In genomic region chr10:27413387-27413786, GRCh38 we compare ENCODE assay signal across 2 cellular contexts.
TF ChIP-seq lines count a peak whose summit lies in the region.

No MANE protein-coding gene starts in this region.

TF ChIP-seq in GM23338, 12 proteins besides CTCF, POLR2A, EP300 and RAD21 (continued from another document):
- TF ChIP-seq, protein P1, sequence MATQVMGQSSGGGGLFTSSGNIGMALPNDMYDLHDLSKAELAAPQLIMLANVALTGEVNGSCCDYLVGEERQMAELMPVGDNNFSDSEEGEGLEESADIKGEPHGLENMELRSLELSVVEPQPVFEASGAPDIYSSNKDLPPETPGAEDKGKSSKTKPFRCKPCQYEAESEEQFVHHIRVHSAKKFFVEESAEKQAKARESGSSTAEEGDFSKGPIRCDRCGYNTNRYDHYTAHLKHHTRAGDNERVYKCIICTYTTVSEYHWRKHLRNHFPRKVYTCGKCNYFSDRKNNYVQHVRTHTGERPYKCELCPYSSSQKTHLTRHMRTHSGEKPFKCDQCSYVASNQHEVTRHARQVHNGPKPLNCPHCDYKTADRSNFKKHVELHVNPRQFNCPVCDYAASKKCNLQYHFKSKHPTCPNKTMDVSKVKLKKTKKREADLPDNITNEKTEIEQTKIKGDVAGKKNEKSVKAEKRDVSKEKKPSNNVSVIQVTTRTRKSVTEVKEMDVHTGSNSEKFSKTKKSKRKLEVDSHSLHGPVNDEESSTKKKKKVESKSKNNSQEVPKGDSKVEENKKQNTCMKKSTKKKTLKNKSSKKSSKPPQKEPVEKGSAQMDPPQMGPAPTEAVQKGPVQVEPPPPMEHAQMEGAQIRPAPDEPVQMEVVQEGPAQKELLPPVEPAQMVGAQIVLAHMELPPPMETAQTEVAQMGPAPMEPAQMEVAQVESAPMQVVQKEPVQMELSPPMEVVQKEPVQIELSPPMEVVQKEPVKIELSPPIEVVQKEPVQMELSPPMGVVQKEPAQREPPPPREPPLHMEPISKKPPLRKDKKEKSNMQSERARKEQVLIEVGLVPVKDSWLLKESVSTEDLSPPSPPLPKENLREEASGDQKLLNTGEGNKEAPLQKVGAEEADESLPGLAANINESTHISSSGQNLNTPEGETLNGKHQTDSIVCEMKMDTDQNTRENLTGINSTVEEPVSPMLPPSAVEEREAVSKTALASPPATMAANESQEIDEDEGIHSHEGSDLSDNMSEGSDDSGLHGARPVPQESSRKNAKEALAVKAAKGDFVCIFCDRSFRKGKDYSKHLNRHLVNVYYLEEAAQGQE (IDR thresholded peaks at IDR 0.05; ENCODE audit: unreplicated experiment): no peak
- TF ChIP-seq EZH2 (IDR thresholded peaks at IDR 0.05; ENCODE audit: low read depth, unreplicated experiment): no peak
- TF ChIP-seq STAT1 (IDR thresholded peaks at IDR 0.05; ENCODE audit: unreplicated experiment): no peak
- TF ChIP-seq, protein P2, sequence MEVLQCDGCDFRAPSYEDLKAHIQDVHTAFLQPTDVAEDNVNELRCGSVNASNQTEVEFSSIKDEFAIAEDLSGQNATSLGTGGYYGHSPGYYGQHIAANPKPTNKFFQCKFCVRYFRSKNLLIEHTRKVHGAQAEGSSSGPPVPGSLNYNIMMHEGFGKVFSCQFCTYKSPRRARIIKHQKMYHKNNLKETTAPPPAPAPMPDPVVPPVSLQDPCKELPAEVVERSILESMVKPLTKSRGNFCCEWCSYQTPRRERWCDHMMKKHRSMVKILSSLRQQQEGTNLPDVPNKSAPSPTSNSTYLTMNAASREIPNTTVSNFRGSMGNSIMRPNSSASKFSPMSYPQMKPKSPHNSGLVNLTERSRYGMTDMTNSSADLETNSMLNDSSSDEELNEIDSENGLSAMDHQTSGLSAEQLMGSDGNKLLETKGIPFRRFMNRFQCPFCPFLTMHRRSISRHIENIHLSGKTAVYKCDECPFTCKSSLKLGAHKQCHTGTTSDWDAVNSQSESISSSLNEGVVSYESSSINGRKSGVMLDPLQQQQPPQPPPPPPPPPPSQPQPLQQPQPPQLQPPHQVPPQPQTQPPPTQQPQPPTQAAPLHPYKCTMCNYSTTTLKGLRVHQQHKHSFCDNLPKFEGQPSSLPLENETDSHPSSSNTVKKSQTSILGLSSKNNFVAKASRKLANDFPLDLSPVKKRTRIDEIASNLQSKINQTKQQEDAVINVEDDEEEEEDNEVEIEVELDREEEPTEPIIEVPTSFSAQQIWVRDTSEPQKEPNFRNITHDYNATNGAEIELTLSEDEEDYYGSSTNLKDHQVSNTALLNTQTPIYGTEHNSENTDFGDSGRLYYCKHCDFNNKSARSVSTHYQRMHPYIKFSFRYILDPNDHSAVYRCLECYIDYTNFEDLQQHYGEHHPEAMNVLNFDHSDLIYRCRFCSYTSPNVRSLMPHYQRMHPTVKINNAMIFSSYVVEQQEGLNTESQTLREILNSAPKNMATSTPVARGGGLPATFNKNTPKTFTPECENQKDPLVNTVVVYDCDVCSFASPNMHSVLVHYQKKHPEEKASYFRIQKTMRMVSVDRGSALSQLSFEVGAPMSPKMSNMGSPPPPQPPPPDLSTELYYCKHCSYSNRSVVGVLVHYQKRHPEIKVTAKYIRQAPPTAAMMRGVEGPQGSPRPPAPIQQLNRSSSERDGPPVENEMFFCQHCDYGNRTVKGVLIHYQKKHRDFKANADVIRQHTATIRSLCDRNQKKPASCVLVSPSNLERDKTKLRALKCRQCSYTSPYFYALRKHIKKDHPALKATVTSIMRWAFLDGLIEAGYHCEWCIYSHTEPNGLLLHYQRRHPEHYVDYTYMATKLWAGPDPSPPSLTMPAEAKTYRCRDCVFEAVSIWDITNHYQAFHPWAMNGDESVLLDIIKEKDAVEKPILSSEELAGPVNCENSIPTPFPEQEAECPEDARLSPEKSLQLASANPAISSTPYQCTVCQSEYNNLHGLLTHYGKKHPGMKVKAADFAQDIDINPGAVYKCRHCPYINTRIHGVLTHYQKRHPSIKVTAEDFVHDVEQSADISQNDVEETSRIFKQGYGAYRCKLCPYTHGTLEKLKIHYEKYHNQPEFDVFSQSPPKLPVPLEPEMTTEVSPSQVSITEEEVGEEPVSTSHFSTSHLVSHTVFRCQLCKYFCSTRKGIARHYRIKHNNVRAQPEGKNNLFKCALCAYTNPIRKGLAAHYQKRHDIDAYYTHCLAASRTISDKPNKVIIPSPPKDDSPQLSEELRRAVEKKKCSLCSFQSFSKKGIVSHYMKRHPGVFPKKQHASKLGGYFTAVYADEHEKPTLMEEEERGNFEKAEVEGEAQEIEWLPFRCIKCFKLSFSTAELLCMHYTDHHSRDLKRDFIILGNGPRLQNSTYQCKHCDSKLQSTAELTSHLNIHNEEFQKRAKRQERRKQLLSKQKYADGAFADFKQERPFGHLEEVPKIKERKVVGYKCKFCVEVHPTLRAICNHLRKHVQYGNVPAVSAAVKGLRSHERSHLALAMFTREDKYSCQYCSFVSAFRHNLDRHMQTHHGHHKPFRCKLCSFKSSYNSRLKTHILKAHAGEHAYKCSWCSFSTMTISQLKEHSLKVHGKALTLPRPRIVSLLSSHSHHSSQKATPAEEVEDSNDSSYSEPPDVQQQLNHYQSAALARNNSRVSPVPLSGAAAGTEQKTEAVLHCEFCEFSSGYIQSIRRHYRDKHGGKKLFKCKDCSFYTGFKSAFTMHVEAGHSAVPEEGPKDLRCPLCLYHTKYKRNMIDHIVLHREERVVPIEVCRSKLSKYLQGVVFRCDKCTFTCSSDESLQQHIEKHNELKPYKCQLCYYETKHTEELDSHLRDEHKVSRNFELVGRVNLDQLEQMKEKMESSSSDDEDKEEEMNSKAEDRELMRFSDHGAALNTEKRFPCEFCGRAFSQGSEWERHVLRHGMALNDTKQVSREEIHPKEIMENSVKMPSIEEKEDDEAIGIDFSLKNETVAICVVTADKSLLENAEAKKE (CRISPR knock-in tag; IDR thresholded peaks at IDR 0.05): no peak
- TF ChIP-seq NANOG (IDR thresholded peaks at IDR 0.05; ENCODE audit: borderline replicate concordance): no peak
- TF ChIP-seq JUNB (IDR thresholded peaks at IDR 0.05; ENCODE audit: unreplicated experiment): no peak
- no peak for TF ChIP-seq CREB1 (CRISPR knock-in tag; IDR thresholded peaks at IDR 0.05; ENCODE audit: low read depth)
- no peak for TF ChIP-seq EZH2phosphoT487 (IDR thresholded peaks at IDR 0.05; ENCODE audit: unreplicated experiment)

TF ChIP-seq in WTC11, 78 proteins besides CTCF, POLR2A, EP300 and RAD21 (continued from another document):
- TF ChIP-seq, protein P3, sequence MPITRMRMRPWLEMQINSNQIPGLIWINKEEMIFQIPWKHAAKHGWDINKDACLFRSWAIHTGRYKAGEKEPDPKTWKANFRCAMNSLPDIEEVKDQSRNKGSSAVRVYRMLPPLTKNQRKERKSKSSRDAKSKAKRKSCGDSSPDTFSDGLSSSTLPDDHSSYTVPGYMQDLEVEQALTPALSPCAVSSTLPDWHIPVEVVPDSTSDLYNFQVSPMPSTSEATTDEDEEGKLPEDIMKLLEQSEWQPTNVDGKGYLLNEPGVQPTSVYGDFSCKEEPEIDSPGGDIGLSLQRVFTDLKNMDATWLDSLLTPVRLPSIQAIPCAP (CRISPR knock-in tag; IDR thresholded peaks at IDR 0.05): no peak
- no peak for TF ChIP-seq ZNF121 (CRISPR knock-in tag; IDR thresholded peaks at IDR 0.05)
- TF ChIP-seq, protein P4, sequence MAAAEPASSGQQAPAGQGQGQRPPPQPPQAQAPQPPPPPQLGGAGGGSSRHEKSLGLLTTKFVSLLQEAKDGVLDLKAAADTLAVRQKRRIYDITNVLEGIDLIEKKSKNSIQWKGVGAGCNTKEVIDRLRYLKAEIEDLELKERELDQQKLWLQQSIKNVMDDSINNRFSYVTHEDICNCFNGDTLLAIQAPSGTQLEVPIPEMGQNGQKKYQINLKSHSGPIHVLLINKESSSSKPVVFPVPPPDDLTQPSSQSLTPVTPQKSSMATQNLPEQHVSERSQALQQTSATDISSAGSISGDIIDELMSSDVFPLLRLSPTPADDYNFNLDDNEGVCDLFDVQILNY (CRISPR knock-in tag; IDR thresholded peaks at IDR 0.05): no peak
- TF ChIP-seq, protein P5, sequence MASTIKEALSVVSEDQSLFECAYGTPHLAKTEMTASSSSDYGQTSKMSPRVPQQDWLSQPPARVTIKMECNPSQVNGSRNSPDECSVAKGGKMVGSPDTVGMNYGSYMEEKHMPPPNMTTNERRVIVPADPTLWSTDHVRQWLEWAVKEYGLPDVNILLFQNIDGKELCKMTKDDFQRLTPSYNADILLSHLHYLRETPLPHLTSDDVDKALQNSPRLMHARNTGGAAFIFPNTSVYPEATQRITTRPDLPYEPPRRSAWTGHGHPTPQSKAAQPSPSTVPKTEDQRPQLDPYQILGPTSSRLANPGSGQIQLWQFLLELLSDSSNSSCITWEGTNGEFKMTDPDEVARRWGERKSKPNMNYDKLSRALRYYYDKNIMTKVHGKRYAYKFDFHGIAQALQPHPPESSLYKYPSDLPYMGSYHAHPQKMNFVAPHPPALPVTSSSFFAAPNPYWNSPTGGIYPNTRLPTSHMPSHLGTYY (CRISPR knock-in tag; IDR thresholded peaks at IDR 0.05): no peak
- no peak for TF ChIP-seq ZNF532 (CRISPR knock-in tag; IDR thresholded peaks at IDR 0.05; ENCODE audit: borderline replicate concordance)
- no peak for TF ChIP-seq NR3C1 (CRISPR knock-in tag; conservative IDR thresholded peaks at IDR 0.05; ENCODE audit: low read depth)
- no peak for TF ChIP-seq SMAD4 (CRISPR knock-in tag; IDR thresholded peaks at IDR 0.05)
- no peak for TF ChIP-seq ZMAT4 (CRISPR knock-in tag; IDR thresholded peaks at IDR 0.05)
- TF ChIP-seq ZNF232 (CRISPR knock-in tag; IDR thresholded peaks at IDR 0.05): no peak
- TF ChIP-seq, protein P6, sequence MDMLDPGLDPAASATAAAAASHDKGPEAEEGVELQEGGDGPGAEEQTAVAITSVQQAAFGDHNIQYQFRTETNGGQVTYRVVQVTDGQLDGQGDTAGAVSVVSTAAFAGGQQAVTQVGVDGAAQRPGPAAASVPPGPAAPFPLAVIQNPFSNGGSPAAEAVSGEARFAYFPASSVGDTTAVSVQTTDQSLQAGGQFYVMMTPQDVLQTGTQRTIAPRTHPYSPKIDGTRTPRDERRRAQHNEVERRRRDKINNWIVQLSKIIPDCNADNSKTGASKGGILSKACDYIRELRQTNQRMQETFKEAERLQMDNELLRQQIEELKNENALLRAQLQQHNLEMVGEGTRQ (CRISPR knock-in tag; IDR thresholded peaks at IDR 0.05): no peak
- TF ChIP-seq, protein P7, sequence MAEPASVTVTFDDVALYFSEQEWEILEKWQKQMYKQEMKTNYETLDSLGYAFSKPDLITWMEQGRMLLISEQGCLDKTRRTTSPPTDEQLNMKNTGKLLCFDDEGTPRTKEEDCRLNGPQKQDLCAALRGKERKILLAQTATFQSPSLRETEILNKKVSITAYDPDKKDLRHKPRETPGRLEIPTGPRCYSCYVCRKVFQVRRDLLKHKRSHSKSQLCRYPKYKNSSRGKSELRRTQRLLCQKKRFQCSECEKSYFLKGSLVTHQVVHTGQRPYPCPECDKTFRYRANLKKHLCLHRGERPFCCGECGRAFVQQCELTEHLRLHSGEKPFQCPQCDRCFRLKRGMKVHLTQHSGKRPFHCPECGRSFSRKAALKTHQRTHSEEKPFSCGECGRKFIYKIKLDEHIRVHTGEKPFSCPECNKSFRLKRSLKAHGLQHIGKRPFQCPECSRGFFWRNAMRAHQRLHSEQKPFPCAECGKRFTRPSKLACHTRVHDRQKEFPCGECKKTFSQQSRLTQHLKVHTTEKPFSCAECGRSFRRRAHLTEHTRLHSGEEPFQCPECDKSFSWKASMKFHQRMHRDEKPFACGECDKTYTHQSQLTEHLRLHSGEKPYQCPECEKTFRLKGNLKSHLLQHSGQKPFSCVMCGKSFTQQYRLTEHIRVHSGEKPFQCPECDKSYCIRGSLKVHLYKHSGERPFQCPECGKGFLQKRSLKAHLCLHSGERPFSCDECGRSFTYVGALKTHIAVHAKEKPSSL (CRISPR knock-in tag; conservative IDR thresholded peaks at IDR 0.05): no peak
